In the genomic region with DNA sequence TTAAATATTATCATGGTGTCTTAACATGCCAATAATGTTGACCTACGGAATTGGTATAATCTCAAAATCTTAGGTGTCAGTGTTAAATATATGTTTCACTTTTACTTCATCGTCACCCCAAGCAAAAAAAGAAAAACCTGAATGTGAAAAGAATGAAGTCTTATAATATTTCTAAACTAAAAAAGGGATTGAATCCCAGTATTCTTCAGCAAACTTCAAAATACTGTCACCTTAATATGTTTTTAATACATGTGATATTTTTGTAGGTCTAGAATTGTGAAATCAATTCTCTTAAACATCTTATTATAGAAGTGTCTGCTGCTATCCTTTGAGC, we compare ENCODE assay signal across 12 cellular contexts. TPM values are rescaled to one million over a fixed set of nuclear protein-coding genes. Genes with fewer than 3 reads are reported as not detected.
DNase-seq lines count a peak whose midpoint lies in the region; ATAC-seq and TF ChIP-seq lines count a peak whose summit lies in the region.
"Had no signal": no experiment of that assay in that cellular context is flagged by ENCODE, and none has a peak within 500 bp of the region (broad histone marks: within the 10 kb centered on the region; RNA-seq: fewer than 3 reads in every experiment).

No MANE protein-coding gene starts in this region.

- no peak overlapping the region for H3K4me3 Mint-ChIP-seq in activated naive CD4-positive, alpha-beta T cell treated with anti-CD3 and anti-CD28 coated beads for 36 hours
- H3K4me3 Mint-ChIP-seq in activated naive CD8-positive, alpha-beta T cell treated with anti-CD3 and anti-CD28 coated beads, Interleukin-2, amount 50 U/mL, for 24 hours, result peak overlapping the region; percentile 44
- no peak overlapping the region for H3K4me3 Mint-ChIP-seq in stimulated activated memory B cell treated with anti-CD40 and anti-IgM and Interleukin-4, amounts not matched to agents 10 μg/mL and 1 μg/mL and 100 μg/mL, for 72 hours

- no peak overlapping the region for H3K4me2 ChIP-seq in OCI-LY1 (ENCODE audit: low read length)

- H3K27me3 ChIP-seq in OCI-LY1 (ENCODE audit: insufficient read depth, low read length), result no peaks in the 10 kb centered on the region
- H3K27me3 ChIP-seq: adrenal gland had no signal

- peaks cover 47% of the 10 kb centered on the region for H3K4me1 ChIP-seq in OCI-LY1 (ENCODE audit: insufficient read depth, low read length, severe bottlenecking)

- peaks cover 72% of the 10 kb centered on the region for H3K79me2 ChIP-seq in OCI-LY1 (ENCODE audit: insufficient read depth, low read length)

- H3K27ac Mint-ChIP-seq in activated naive CD4-positive, alpha-beta T cell treated with anti-CD3 and anti-CD28 coated beads for 36 hours, result peak overlapping the region; percentile 83
- H3K27ac Mint-ChIP-seq in activated naive CD8-positive, alpha-beta T cell treated with anti-CD3 and anti-CD28 coated beads, Interleukin-2, amount 50 U/mL, for 24 hours, result peak overlapping the region; percentile 82
- peak overlapping the region; percentile 62 for H3K27ac Mint-ChIP-seq in stimulated activated memory B cell treated with anti-CD40 and anti-IgM and Interleukin-4, amounts not matched to agents 10 μg/mL and 1 μg/mL and 100 μg/mL, for 72 hours

- no peak for DNase-seq in activated naive CD4-positive, alpha-beta T cell treated with anti-CD3 and anti-CD28 coated beads for 36 hours
- DNase-seq in activated naive CD4-positive, alpha-beta T cell treated with anti-CD3 and anti-CD28 coated beads, Interleukin-2, amount 50 U/mL, for 16 hours, result no peak
- no peak for DNase-seq in activated naive CD8-positive, alpha-beta T cell treated with anti-CD3 and anti-CD28 coated beads, Interleukin-2, amount 50 U/mL, for 24 hours
- DNase-seq in sciatic nerve (ENCODE audit: low spot score), result no peak
- DNase-seq in stimulated activated CD4-positive, alpha-beta T cell treated with anti-CD3 and anti-CD28 coated beads, Interleukin-12 subunit alpha, Interleukin-12 subunit beta, amount 100 ng/mL, for 4 hours, result no peak
- DNase-seq in EL, result no peak
- DNase-seq: adrenal gland, left cardiac atrium, SIG-M5 had no signal

- no peaks in the 10 kb centered on the region for H3K9me3 ChIP-seq in OCI-LY1 (ENCODE audit: low read length)
- H3K9me3 ChIP-seq: adrenal gland had no signal

- no peak overlapping the region for H3K4me3 ChIP-seq in OCI-LY1 (ENCODE audit: low read depth, low read length, poor library complexity, severe bottlenecking)
- H3K4me3 ChIP-seq: adrenal gland, skin epidermis had no signal

- no peak overlapping the region; the same call in 1 of the 2 replicates for H3K9ac ChIP-seq in OCI-LY1 (ENCODE audit: low read length)

- H2AFZ ChIP-seq in OCI-LY1 (ENCODE audit: low read length), result no peak overlapping the region

- ATAC-seq in activated naive CD8-positive, alpha-beta T cell treated with anti-CD3 and anti-CD28 coated beads, Interleukin-2, amount 50 U/mL, for 24 hours, result no peak
- ATAC-seq in stimulated activated memory B cell treated with anti-CD40 and anti-IgM and Interleukin-4, amounts not matched to agents 10 μg/mL and 1 μg/mL and 100 μg/mL, for 72 hours, result no peak
- no peak for ATAC-seq in sciatic nerve

- no peaks in the 10 kb centered on the region for H4K20me1 ChIP-seq in OCI-LY1 (ENCODE audit: insufficient read depth, low read length)

- H3K27me3 Mint-ChIP-seq in activated naive CD4-positive, alpha-beta T cell treated with anti-CD3 and anti-CD28 coated beads for 36 hours (ENCODE audit: low read depth), result no peaks in the 10 kb centered on the region
- no peaks in the 10 kb centered on the region for H3K27me3 Mint-ChIP-seq in activated naive CD8-positive, alpha-beta T cell treated with anti-CD3 and anti-CD28 coated beads, Interleukin-2, amount 50 U/mL, for 24 hours
- H3K27me3 Mint-ChIP-seq in stimulated activated memory B cell treated with anti-CD40 and anti-IgM and Interleukin-4, amounts not matched to agents 10 μg/mL and 1 μg/mL and 100 μg/mL, for 72 hours, result no peaks in the 10 kb centered on the region

- no peak for TF ChIP-seq CTCF in OCI-LY1 (IDR thresholded peaks at IDR 0.05; ENCODE audit: low read length)

- no peaks in the 10 kb centered on the region for H3F3A ChIP-seq in OCI-LY1 (ENCODE audit: insufficient read depth, low read length)

- H3K36me3 Mint-ChIP-seq in activated naive CD4-positive, alpha-beta T cell treated with anti-CD3 and anti-CD28 coated beads for 36 hours (ENCODE audit: low read depth), result peaks cover 17% of the 10 kb centered on the region
- H3K36me3 Mint-ChIP-seq in activated naive CD8-positive, alpha-beta T cell treated with anti-CD3 and anti-CD28 coated beads, Interleukin-2, amount 50 U/mL, for 24 hours (ENCODE audit: low read depth), result peaks cover 15% of the 10 kb centered on the region
- peaks cover 27% of the 10 kb centered on the region for H3K36me3 Mint-ChIP-seq in stimulated activated memory B cell treated with anti-CD40 and anti-IgM and Interleukin-4, amounts not matched to agents 10 μg/mL and 1 μg/mL and 100 μg/mL, for 72 hours

- 0 out of 2 replicates have a peak, but pooled peaks cover 3% of the 10 kb centered on the region for H3K36me3 ChIP-seq in OCI-LY1 (ENCODE audit: insufficient read depth, low read length)
- H3K36me3 ChIP-seq: adrenal gland had no signal

- intact Hi-C loops in activated naive CD4-positive, alpha-beta T cell treated with anti-CD3 and anti-CD28 coated beads for 36 hours (cut with micrococcal nuclease), result loop anchor here (1.0 to 5.0 kb wide), 5 partner anchors 9 to 137 kb away; no protein-coding TSS in a partner anchor
- intact Hi-C loops in sciatic nerve (cut with DNase I), result no loop called here

- no peaks in the 10 kb centered on the region for H3K9me2 ChIP-seq in OCI-LY1 (ENCODE audit: low read depth, low read length)

- H3K4me1 Mint-ChIP-seq in activated naive CD4-positive, alpha-beta T cell treated with anti-CD3 and anti-CD28 coated beads for 36 hours (ENCODE audit: low read depth), result peaks cover 72% of the 10 kb centered on the region
- H3K4me1 Mint-ChIP-seq in activated naive CD8-positive, alpha-beta T cell treated with anti-CD3 and anti-CD28 coated beads, Interleukin-2, amount 50 U/mL, for 24 hours, result peaks cover 75% of the 10 kb centered on the region
- peaks cover 63% of the 10 kb centered on the region for H3K4me1 Mint-ChIP-seq in stimulated activated memory B cell treated with anti-CD40 and anti-IgM and Interleukin-4, amounts not matched to agents 10 μg/mL and 1 μg/mL and 100 μg/mL, for 72 hours

- H3K9me3 Mint-ChIP-seq in activated naive CD4-positive, alpha-beta T cell treated with anti-CD3 and anti-CD28 coated beads for 36 hours, result no peaks in the 10 kb centered on the region
- no peaks in the 10 kb centered on the region for H3K9me3 Mint-ChIP-seq in activated naive CD8-positive, alpha-beta T cell treated with anti-CD3 and anti-CD28 coated beads, Interleukin-2, amount 50 U/mL, for 24 hours
- H3K9me3 Mint-ChIP-seq in stimulated activated memory B cell treated with anti-CD40 and anti-IgM and Interleukin-4, amounts not matched to agents 10 μg/mL and 1 μg/mL and 100 μg/mL, for 72 hours, result no peaks in the 10 kb centered on the region

- CTCF ChIA-PET in activated naive CD4-positive, alpha-beta T cell treated with anti-CD3 and anti-CD28 coated beads for 36 hours (lab: Charles Lee), result interaction anchor here (0.9 to 3.6 kb wide), 15 partner anchors 10 to 190 kb away, joined by 3 to 35 read pairs (median 4); no protein-coding TSS in a partner anchor

- peak overlapping the region; percentile 54 for H3K27ac ChIP-seq in OCI-LY1 (ENCODE audit: low read depth, low read length, poor library complexity, severe bottlenecking)
- H3K27ac ChIP-seq: adrenal gland had no signal

RNA-seq across cellular contexts. Expression of a gene that starts 14.1 kb away (rescaled TPM):
- total RNA-seq in activated naive CD4-positive, alpha-beta T cell treated with anti-CD3 and anti-CD28 coated beads for 36 hours, result 100 to 1,000 TPM; 221 to 243 TPM
- total RNA-seq in sciatic nerve, result 104 TPM
